In the genomic region with DNA sequence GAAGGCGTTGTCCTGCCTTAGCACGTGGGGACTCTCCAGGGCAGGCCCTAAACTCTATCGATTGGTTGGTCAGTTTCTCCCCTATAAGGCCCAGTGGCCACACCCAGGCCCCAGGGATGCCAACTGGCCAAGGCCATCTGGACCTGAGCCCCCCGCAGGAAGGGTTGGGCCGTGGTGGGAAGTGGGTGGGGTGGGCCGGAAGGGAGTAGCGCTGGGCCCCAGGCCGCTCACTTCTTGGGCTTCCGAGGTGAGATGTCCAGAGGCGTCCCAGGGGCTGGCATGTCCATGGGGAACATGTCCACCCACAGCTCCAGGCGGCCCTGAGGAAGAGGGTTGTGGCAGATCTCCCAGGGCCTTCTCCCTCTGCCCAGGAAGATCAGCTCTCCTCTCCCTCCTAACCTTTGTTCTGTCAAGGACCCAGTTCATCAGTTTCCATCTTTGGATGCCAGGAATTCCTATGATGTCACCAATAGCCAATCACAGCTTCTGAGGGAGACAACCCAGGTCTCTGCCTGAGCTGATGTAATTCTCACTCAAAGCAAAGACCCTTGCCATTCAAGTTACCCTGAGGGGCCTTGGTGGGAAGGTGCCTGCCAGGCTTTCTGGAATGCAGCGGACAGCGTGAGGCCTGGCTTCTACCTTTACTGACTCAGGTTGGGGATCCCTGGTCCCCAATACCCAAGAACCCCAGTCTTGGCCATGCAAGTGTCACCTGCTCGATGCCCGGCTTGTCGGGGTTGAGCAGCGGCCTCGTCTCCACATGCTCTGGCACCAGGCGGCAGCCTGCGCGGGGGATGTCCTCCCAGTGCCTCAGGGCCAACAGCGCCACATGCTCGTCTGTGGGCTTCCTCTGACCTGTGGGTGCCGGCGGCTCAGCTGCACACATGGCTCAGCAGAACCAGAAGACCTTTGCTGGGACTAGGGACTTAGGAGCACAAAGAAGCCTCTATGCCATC, we compare ENCODE assay signal across 1 cellular context.
A peak's percentile ranks its signal among the peaks of the same experiment; 100 is the strongest.
TF ChIP-seq lines count a peak whose summit lies in the region.

No MANE protein-coding gene starts in this region.

TF ChIP-seq in HepG2, 621 proteins besides CTCF, POLR2A, EP300 and RAD21:
- TF ChIP-seq SKI (IDR thresholded peaks at IDR 0.05; ENCODE audit: partially characterized antibody), result no peak
- TF ChIP-seq TEAD3 (CRISPR knock-in tag; optimal IDR thresholded peaks at IDR 0.05; ENCODE audit: borderline replicate concordance), result peak; percentile 87
- TF ChIP-seq, protein P1, sequence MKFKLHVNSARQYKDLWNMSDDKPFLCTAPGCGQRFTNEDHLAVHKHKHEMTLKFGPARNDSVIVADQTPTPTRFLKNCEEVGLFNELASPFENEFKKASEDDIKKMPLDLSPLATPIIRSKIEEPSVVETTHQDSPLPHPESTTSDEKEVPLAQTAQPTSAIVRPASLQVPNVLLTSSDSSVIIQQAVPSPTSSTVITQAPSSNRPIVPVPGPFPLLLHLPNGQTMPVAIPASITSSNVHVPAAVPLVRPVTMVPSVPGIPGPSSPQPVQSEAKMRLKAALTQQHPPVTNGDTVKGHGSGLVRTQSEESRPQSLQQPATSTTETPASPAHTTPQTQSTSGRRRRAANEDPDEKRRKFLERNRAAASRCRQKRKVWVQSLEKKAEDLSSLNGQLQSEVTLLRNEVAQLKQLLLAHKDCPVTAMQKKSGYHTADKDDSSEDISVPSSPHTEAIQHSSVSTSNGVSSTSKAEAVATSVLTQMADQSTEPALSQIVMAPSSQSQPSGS (CRISPR knock-in tag; IDR thresholded peaks at IDR 0.05), result peak; percentile 99
- peak; percentile 17; the same call in 1 of the 2 replicates for TF ChIP-seq NFKB2 (CRISPR knock-in tag; IDR thresholded peaks at IDR 0.05; ENCODE audit: borderline replicate concordance)
- TF ChIP-seq ZFX (CRISPR knock-in tag; IDR thresholded peaks at IDR 0.05; ENCODE audit: low read depth), result 0 out of 2 replicates have a peak, but pooled peaks have one; percentile 12
- TF ChIP-seq, protein P2, sequence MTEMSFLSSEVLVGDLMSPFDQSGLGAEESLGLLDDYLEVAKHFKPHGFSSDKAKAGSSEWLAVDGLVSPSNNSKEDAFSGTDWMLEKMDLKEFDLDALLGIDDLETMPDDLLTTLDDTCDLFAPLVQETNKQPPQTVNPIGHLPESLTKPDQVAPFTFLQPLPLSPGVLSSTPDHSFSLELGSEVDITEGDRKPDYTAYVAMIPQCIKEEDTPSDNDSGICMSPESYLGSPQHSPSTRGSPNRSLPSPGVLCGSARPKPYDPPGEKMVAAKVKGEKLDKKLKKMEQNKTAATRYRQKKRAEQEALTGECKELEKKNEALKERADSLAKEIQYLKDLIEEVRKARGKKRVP (CRISPR knock-in tag; IDR thresholded peaks at IDR 0.05), result peak in 1 of 2 experiments; percentile 81; a peak in 2 of 4 replicates
- peak; percentile 91 for TF ChIP-seq ATF7 (IDR thresholded peaks at IDR 0.05)
- peak; percentile 86; the same call in 1 of the 2 replicates for TF ChIP-seq ATF7 (CRISPR knock-in tag; IDR thresholded peaks at IDR 0.05)
- TF ChIP-seq, protein P3, sequence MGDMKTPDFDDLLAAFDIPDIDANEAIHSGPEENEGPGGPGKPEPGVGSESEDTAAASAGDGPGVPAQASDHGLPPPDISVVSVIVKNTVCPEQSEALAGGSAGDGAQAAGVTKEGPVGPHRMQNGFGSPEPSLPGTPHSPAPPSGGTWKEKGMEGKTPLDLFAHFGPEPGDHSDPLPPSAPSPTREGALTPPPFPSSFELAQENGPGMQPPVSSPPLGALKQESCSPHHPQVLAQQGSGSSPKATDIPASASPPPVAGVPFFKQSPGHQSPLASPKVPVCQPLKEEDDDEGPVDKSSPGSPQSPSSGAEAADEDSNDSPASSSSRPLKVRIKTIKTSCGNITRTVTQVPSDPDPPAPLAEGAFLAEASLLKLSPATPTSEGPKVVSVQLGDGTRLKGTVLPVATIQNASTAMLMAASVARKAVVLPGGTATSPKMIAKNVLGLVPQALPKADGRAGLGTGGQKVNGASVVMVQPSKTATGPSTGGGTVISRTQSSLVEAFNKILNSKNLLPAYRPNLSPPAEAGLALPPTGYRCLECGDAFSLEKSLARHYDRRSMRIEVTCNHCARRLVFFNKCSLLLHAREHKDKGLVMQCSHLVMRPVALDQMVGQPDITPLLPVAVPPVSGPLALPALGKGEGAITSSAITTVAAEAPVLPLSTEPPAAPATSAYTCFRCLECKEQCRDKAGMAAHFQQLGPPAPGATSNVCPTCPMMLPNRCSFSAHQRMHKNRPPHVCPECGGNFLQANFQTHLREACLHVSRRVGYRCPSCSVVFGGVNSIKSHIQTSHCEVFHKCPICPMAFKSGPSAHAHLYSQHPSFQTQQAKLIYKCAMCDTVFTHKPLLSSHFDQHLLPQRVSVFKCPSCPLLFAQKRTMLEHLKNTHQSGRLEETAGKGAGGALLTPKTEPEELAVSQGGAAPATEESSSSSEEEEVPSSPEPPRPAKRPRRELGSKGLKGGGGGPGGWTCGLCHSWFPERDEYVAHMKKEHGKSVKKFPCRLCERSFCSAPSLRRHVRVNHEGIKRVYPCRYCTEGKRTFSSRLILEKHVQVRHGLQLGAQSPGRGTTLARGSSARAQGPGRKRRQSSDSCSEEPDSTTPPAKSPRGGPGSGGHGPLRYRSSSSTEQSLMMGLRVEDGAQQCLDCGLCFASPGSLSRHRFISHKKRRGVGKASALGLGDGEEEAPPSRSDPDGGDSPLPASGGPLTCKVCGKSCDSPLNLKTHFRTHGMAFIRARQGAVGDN (CRISPR knock-in tag; IDR thresholded peaks at IDR 0.05), result peak; percentile 9; the same call in 1 of the 2 replicates
- TF ChIP-seq CREB1 (IDR thresholded peaks at IDR 0.05), result peak; percentile 59; the same call in 1 of the 2 replicates
- TF ChIP-seq CREB1 (CRISPR knock-in tag; IDR thresholded peaks at IDR 0.05), result no peak
- TF ChIP-seq, protein P4, sequence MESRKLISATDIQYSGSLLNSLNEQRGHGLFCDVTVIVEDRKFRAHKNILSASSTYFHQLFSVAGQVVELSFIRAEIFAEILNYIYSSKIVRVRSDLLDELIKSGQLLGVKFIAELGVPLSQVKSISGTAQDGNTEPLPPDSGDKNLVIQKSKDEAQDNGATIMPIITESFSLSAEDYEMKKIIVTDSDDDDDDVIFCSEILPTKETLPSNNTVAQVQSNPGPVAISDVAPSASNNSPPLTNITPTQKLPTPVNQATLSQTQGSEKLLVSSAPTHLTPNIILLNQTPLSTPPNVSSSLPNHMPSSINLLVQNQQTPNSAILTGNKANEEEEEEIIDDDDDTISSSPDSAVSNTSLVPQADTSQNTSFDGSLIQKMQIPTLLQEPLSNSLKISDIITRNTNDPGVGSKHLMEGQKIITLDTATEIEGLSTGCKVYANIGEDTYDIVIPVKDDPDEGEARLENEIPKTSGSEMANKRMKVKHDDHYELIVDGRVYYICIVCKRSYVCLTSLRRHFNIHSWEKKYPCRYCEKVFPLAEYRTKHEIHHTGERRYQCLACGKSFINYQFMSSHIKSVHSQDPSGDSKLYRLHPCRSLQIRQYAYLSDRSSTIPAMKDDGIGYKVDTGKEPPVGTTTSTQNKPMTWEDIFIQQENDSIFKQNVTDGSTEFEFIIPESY (CRISPR knock-in tag; IDR thresholded peaks at IDR 0.05), result peak; percentile 64; the same call in 1 of the 2 replicates
- TF ChIP-seq NFYB (CRISPR knock-in tag; IDR thresholded peaks at IDR 0.05), result peak; percentile 56
- TF ChIP-seq ZNF644 (CRISPR knock-in tag; IDR thresholded peaks at IDR 0.05; ENCODE audit: low read depth), result 0 out of 2 replicates have a peak, but pooled peaks have one; percentile 47
- TF ChIP-seq CHCHD3 (CRISPR knock-in tag; IDR thresholded peaks at IDR 0.05), result no peak
- TF ChIP-seq TAF1 (CRISPR knock-in tag; IDR thresholded peaks at IDR 0.05), result 0 out of 2 replicates have a peak, but pooled peaks have one; percentile 1
- TF ChIP-seq SIX4 (CRISPR knock-in tag; IDR thresholded peaks at IDR 0.05), result no peak
- TF ChIP-seq SAP130 (CRISPR knock-in tag; IDR thresholded peaks at IDR 0.05; ENCODE audit: low read depth), result no peak
- peak; percentile 71 for TF ChIP-seq NFYC (CRISPR knock-in tag; IDR thresholded peaks at IDR 0.05)
